Comparison of ENCODE assay signal across 36 cellular contexts in the genomic region with DNA sequence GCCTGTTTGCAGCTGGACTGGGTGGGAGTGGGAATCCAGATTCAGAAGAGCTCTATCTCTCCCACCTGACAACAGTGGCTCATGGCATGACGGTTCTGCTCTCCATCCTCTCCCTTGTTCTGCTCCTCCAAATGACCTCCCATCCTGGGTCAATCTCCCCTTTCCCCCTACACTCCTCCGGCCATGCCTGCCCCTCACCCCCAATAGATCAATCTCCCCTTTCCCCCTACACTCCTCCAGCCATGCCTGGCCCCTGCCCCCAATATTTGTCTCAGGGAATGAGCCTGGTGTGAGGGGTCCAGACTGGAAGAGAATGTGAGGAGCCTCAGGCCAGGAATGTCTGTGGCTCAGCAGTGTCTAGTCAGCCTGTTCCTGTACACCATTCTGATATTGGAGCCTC.
"Had no signal": no experiment of that assay in that cellular context is flagged by ENCODE, and none has a peak within 500 bp of the region (broad histone marks: within the 10 kb centered on the region; RNA-seq: fewer than 3 reads in every experiment).

No MANE protein-coding gene starts in this region.

- H3K36me3 Mint-ChIP-seq: activated CD4-positive, alpha-beta memory T cell treated with anti-CD3 and anti-CD28 coated beads for 36 hours; activated naive CD4-positive, alpha-beta T cell treated with anti-CD3 and anti-CD28 coated beads, Interleukin-2, amount 50 U/mL, for 72 hours; activated naive CD8-positive, alpha-beta T cell treated with anti-CD3 and anti-CD28 coated beads for 36 hours; brain had no signal

- H3K4me1 Mint-ChIP-seq: activated CD4-positive, alpha-beta T cell treated with anti-CD3 and anti-CD28 coated beads, Interleukin-2, amount 10 ng/mL, durations not matched to agents 24 days and 14 days; activated naive CD8-positive, alpha-beta T cell treated with anti-CD3 and anti-CD28 coated beads for 36 hours; activated T-helper 17 cell treated with anti-CD3 and anti-CD28 coated beads, Interleukin-2, amount 50 U/mL, for 72 hours; central memory CD8-positive, alpha-beta T cell had no signal

- H3K36me3 ChIP-seq: adrenal gland, cardiac muscle cell had no signal

- H3K4me1 ChIP-seq: adrenal gland had no signal

- H3K4me3 ChIP-seq: adrenal gland, cardiac muscle cell had no signal

- H3K27ac ChIP-seq: adrenal gland, cardiac muscle cell, VCaP had no signal

- H3K27ac Mint-ChIP-seq: activated B cell treated with CpG ODN at 0.5 μM for 24 hours; activated CD4-positive, alpha-beta memory T cell treated with anti-CD3 and anti-CD28 coated beads for 36 hours; activated CD4-positive, alpha-beta T cell treated with anti-CD3 and anti-CD28 coated beads, Interleukin-2, amount 10 ng/mL, durations not matched to agents 24 days and 14 days; activated CD8-positive, alpha-beta T cell treated with anti-CD3 and anti-CD28 coated beads for 36 hours; activated naive CD4-positive, alpha-beta T cell treated with anti-CD3 and anti-CD28 coated beads for 36 hours; activated naive CD4-positive, alpha-beta T cell treated with anti-CD3 and anti-CD28 coated beads, Interleukin-2, amount 50 U/mL, for 72 hours; activated naive CD8-positive, alpha-beta T cell treated with anti-CD3 and anti-CD28 coated beads for 36 hours; activated T-cell treated with anti-CD3 and anti-CD28 coated beads, Interleukin-2, amount 50 U/mL, for 72 hours; activated T-helper 1 cell treated with anti-CD3 and anti-CD28 coated beads, Interleukin-12 subunit alpha, Interleukin-12 subunit beta, Interleukin-2, Interleukin-4 antibody, amounts not matched to agents 30 ng/mL and 10 ng/mL and 1 ng/mL, durations not matched to agents 14 hours and 24 hours and 36 hours; activated T-helper 17 cell treated with anti-CD3 and anti-CD28 coated beads, Interleukin-2, amount 50 U/mL, for 72 hours; brain; T-helper 1 cell treated with Interleukin-12 subunit alpha and Interleukin-12 subunit beta and Interleukin-4 antibody, amounts not matched to agents 30 μg/mL and 1 μg/mL, for 36 hours; T-helper 2 cell treated with Interferon-gamma antibody and Interleukin-4, amounts not matched to agents 5 μg/mL and 100 μg/mL, for 36 hours had no signal

- H3K27me3 ChIP-seq: adrenal gland had no signal

- DNase-seq: activated B cell treated with CpG ODN at 0.5 μM for 24 hours; activated CD4-positive, alpha-beta memory T cell treated with anti-CD3 and anti-CD28 coated beads for 36 hours; activated CD4-positive, alpha-beta T cell treated with anti-CD3 and anti-CD28 coated beads for 4 hours; activated CD4-positive, alpha-beta T cell treated with anti-CD3 and anti-CD28 coated beads, Interleukin-2, amount 10 ng/mL, durations not matched to agents 24 days and 14 days; activated CD4-positive, alpha-beta T cell treated with anti-CD3 and anti-CD28 coated beads, Interleukin-2, amount 50 U/mL, for 1 hour; activated CD4-positive, alpha-beta T cell treated with anti-CD3 and anti-CD28 coated beads, Interleukin-2, amount 50 U/mL, for 4 hours; activated CD4-positive, CD25-positive, alpha-beta regulatory T cell treated with anti-CD3 and anti-CD28 coated beads, Interleukin-2, amount 50 U/mL, for 72 hours; activated CD8-positive, alpha-beta memory T cell treated with anti-CD3 and anti-CD28 coated beads, Interleukin-2, amount 50 U/mL, for 4 hours; activated CD8-positive, alpha-beta T cell treated with anti-CD3 and anti-CD28 coated beads for 36 hours; activated effector memory CD4-positive, alpha-beta T cell treated with anti-CD3 and anti-CD28 coated beads, Interleukin-2, amount 50 U/mL, for 16 hours; activated gamma-delta T cell treated with Interleukin-2 at 50 U/mL for 16 hours; activated naive CD4-positive, alpha-beta T cell; activated naive CD4-positive, alpha-beta T cell treated with anti-CD3 and anti-CD28 coated beads for 36 hours; activated naive CD4-positive, alpha-beta T cell treated with anti-CD3 and anti-CD28 coated beads, Interleukin-2, amount 50 U/mL, for 16 hours; activated naive CD8-positive, alpha-beta T cell treated with anti-CD3 and anti-CD28 coated beads for 36 hours; activated T-cell treated with anti-CD3 and anti-CD28 coated beads for 4 hours; activated T-cell treated with anti-CD3 and anti-CD28 coated beads, Interleukin-2, amount 50 U/mL, for 1 hour; activated T-cell treated with anti-CD3 and anti-CD28 coated beads, Interleukin-2, amount 50 U/mL, for 4 hours; activated T-cell treated with anti-CD3 and anti-CD28 coated beads, Interleukin-2, amount 50 U/mL, for 72 hours; amniotic stem cell; aorta; caudate nucleus; cerebellar nuclear complex; T-helper 1 cell; T-helper 2 cell; T-helper 9 cell had no signal

- ATAC-seq: activated CD8-positive, alpha-beta T cell treated with anti-CD3 and anti-CD28 coated beads for 36 hours; activated naive CD4-positive, alpha-beta T cell treated with anti-CD3 and anti-CD28 coated beads, Interleukin-2, amount 50 U/mL, for 72 hours; activated T-cell treated with anti-CD3 and anti-CD28 coated beads, Interleukin-2, amount 50 U/mL, for 4 hours; activated T-cell treated with anti-CD3 and anti-CD28 coated beads, Interleukin-2, amount 50 U/mL, for 72 hours; activated T-helper 17 cell treated with anti-CD3 and anti-CD28 coated beads, Interleukin-2, amount 50 U/mL, for 72 hours had no signal

- H3K4me3 Mint-ChIP-seq: activated B cell treated with CpG ODN at 0.5 μM for 24 hours; activated CD4-positive, alpha-beta memory T cell treated with anti-CD3 and anti-CD28 coated beads for 36 hours; activated CD4-positive, alpha-beta T cell treated with anti-CD3 and anti-CD28 coated beads, Interleukin-2, amount 10 ng/mL, durations not matched to agents 24 days and 14 days; activated CD8-positive, alpha-beta T cell treated with anti-CD3 and anti-CD28 coated beads for 36 hours; activated naive CD4-positive, alpha-beta T cell treated with anti-CD3 and anti-CD28 coated beads for 36 hours; activated naive CD8-positive, alpha-beta T cell treated with anti-CD3 and anti-CD28 coated beads for 36 hours; activated T-cell treated with anti-CD3 and anti-CD28 coated beads, Interleukin-2, amount 50 U/mL, for 4 hours; activated T-cell treated with anti-CD3 and anti-CD28 coated beads, Interleukin-2, amount 50 U/mL, for 72 hours; activated T-helper 1 cell treated with anti-CD3 and anti-CD28 coated beads, Interleukin-12 subunit alpha, Interleukin-12 subunit beta, Interleukin-2, Interleukin-4 antibody, amounts not matched to agents 30 ng/mL and 10 ng/mL and 1 ng/mL, durations not matched to agents 14 hours and 24 hours and 36 hours; activated T-helper 17 cell treated with anti-CD3 and anti-CD28 coated beads, Interleukin-2, amount 50 U/mL, for 72 hours; brain; central memory CD8-positive, alpha-beta T cell; T-helper 1 cell treated with Interleukin-12 subunit alpha and Interleukin-12 subunit beta and Interleukin-4 antibody, amounts not matched to agents 30 μg/mL and 1 μg/mL, for 36 hours; T-helper 2 cell treated with Interferon-gamma antibody and Interleukin-4, amounts not matched to agents 5 μg/mL and 100 μg/mL, for 36 hours had no signal

- H3K9me3 Mint-ChIP-seq: activated B cell treated with CpG ODN at 0.5 μM for 24 hours; activated CD4-positive, alpha-beta memory T cell treated with anti-CD3 and anti-CD28 coated beads for 36 hours; activated CD4-positive, alpha-beta T cell treated with anti-CD3 and anti-CD28 coated beads, Interleukin-2, amount 10 ng/mL, durations not matched to agents 24 days and 14 days; activated CD8-positive, alpha-beta T cell treated with anti-CD3 and anti-CD28 coated beads for 36 hours; activated naive CD4-positive, alpha-beta T cell treated with anti-CD3 and anti-CD28 coated beads for 36 hours; activated naive CD4-positive, alpha-beta T cell treated with anti-CD3 and anti-CD28 coated beads, Interleukin-2, amount 50 U/mL, for 72 hours; activated naive CD8-positive, alpha-beta T cell treated with anti-CD3 and anti-CD28 coated beads for 36 hours; activated T-cell treated with anti-CD3 and anti-CD28 coated beads, Interleukin-2, amount 50 U/mL, for 4 hours; activated T-cell treated with anti-CD3 and anti-CD28 coated beads, Interleukin-2, amount 50 U/mL, for 72 hours; activated T-helper 1 cell treated with anti-CD3 and anti-CD28 coated beads, Interleukin-12 subunit alpha, Interleukin-12 subunit beta, Interleukin-2, Interleukin-4 antibody, amounts not matched to agents 30 ng/mL and 10 ng/mL and 1 ng/mL, durations not matched to agents 14 hours and 24 hours and 36 hours; brain; central memory CD8-positive, alpha-beta T cell; T-helper 1 cell treated with Interleukin-12 subunit alpha and Interleukin-12 subunit beta and Interleukin-4 antibody, amounts not matched to agents 30 μg/mL and 1 μg/mL, for 36 hours; T-helper 2 cell treated with Interferon-gamma antibody and Interleukin-4, amounts not matched to agents 5 μg/mL and 100 μg/mL, for 36 hours had no signal

- H3K9me3 ChIP-seq: adrenal gland had no signal

- H3K27me3 Mint-ChIP-seq: brain had no signal
